20 cellular contexts compared by ENCODE assay signal in genomic region chr4:115720611-115721010, GRCh38.
DNase-seq lines count a peak whose midpoint lies in the region; ATAC-seq and TF ChIP-seq lines count a peak whose summit lies in the region.
"Had no signal": no experiment of that assay in that cellular context is flagged by ENCODE, and none has a peak within 500 bp of the region (broad histone marks: within the 10 kb centered on the region; RNA-seq: fewer than 3 reads in every experiment).

No MANE protein-coding gene starts in this region.

- no peak overlapping the region for H4K12ac ChIP-seq in trophoblast cell (ENCODE audit: low read depth, low read length)

- no peaks in the 10 kb centered on the region for H3K79me1 ChIP-seq in trophoblast cell (ENCODE audit: low read length)

- in situ Hi-C loops in mammary epithelial cell (cut with MboI; ENCODE audit: low sequenced_read_pairs in 2 of 2) = no loop called here

- BruUV-seq in PC-9 (replicated peaks; lab: Mats Ljungman, UMichigan) (no TSS peak), mammary epithelial cell (replicated peaks; lab: Mats Ljungman, UMichigan) (no TSS peak)

- H2AFZ ChIP-seq in PC-9 = no peak overlapping the region
- H2AFZ ChIP-seq in mammary epithelial cell (ENCODE audit: low read depth, low read length) = peak overlapping the region; percentile 38
- H2AFZ ChIP-seq in trophoblast cell (ENCODE audit: insufficient read depth, low read length, poor library complexity) = no peak overlapping the region
- H2AFZ ChIP-seq: GM23248 had no signal

- dilution Hi-C loops in mammary epithelial cell (cut with HindIII; ENCODE audit: low sequenced_read_pairs) = no loop called here

- no peak overlapping the region for H2AK5ac ChIP-seq in trophoblast cell (ENCODE audit: low read length)

- no peaks in the 10 kb centered on the region for H3K36me3 ChIP-seq in PC-9 (ENCODE audit: low read depth)
- no peaks in the 10 kb centered on the region for H3K36me3 ChIP-seq in mammary epithelial cell (ENCODE audit: insufficient read depth, low read length)
- H3K36me3 ChIP-seq in trophoblast cell (ENCODE audit: control insufficient read depth in 1 of 2, insufficient read depth in 2 of 2, low read length in 2 of 2) = no peaks in the 10 kb centered on the region
- no peaks in the 10 kb centered on the region for H3K36me3 ChIP-seq in left ventricle myocardium inferior
- H3K36me3 ChIP-seq in aorta (ENCODE audit: control insufficient read depth in 1 of 2, insufficient read depth in 2 of 2, low read length in 1 of 2) = no peaks in the 10 kb centered on the region
- H3K36me3 ChIP-seq: SJSA1 had no signal

- H3K4me2 ChIP-seq in PC-9 (peak overlapping the region; percentile 10; the same call in 1 of the 2 replicates), mammary epithelial cell (ENCODE audit: insufficient read depth, low read depth, low read length) (peak overlapping the region; percentile 70), trophoblast cell (ENCODE audit: low read length) (no peak overlapping the region)

- no peak overlapping the region for H3K4me3 ChIP-seq in PC-9
- no peak overlapping the region for H3K4me3 ChIP-seq in mammary epithelial cell (replicated peaks in 1 of 3; ENCODE audit: insufficient read depth in 1 of 3, low read depth in 2 of 3, low read length in 3 of 3)
- H3K4me3 ChIP-seq in trophoblast cell (ENCODE audit: low read depth, low read length) = no peak overlapping the region
- no peak overlapping the region for H3K4me3 ChIP-seq in left ventricle myocardium inferior
- no peak overlapping the region for H3K4me3 ChIP-seq in aorta (ENCODE audit: low read length in 2 of 2)
- H3K4me3 ChIP-seq: GM23248, SJSA1 had no signal

- H3K4me1 ChIP-seq in PC-9 (replicated peaks; ENCODE audit: insufficient read depth) (no peaks in the 10 kb centered on the region), mammary epithelial cell (ENCODE audit: insufficient read depth, low read length) (peaks cover 13% of the 10 kb centered on the region), trophoblast cell (ENCODE audit: control insufficient read depth in 1 of 2, insufficient read depth in 2 of 2, low read length in 2 of 2) (no peaks in the 10 kb centered on the region), left ventricle myocardium inferior (no peaks in the 10 kb centered on the region), aorta (ENCODE audit: control insufficient read depth in 1 of 2, insufficient read depth in 2 of 2, low read length in 2 of 2) (no peaks in the 10 kb centered on the region)
- H3K4me1 ChIP-seq: SJSA1 had no signal

- no peak overlapping the region for H2BK120ac ChIP-seq in trophoblast cell (ENCODE audit: insufficient read depth, low read length, poor library complexity)

- CTCF ChIA-PET in PC-9 (lab: Charles Lee) (no interaction called here), mammary epithelial cell (lab: Charles Lee; ENCODE audit: low non-redundant PET) (no interaction called here)

- no peaks in the 10 kb centered on the region for H3K9me2 ChIP-seq in PC-9 (ENCODE audit: insufficient read depth)

- POLR2A ChIA-PET in PC-9 (lab: Charles Lee; ENCODE audit: unreplicated experiment) = no interaction called here

- no peaks in the 10 kb centered on the region for H3F3A ChIP-seq in PC-9 (ENCODE audit: insufficient read depth, low read depth)

- 0% methylated on average over 1 of the region's 1 CpG for WGBS in mammary epithelial cell (ENCODE audit: low coverage, missing lambda C conversion rate)
- WGBS in trophoblast cell (ENCODE audit: extremely low coverage, insufficient coverage, insufficient read length) = no CpG with 5 or more reads among the region's 1 CpG
- WGBS in aorta, 2 donors = 63 to 64% methylated on average over 1 of the region's 1 CpG

- H3K27ac ChIP-seq in PC-9 (no peak overlapping the region), mammary epithelial cell (ENCODE audit: insufficient read depth, low read depth, low read length) (peak overlapping the region; percentile 44), trophoblast cell (ENCODE audit: low read depth, low read length) (no peak overlapping the region), left ventricle myocardium inferior (replicated peaks) (no peak overlapping the region), aorta (ENCODE audit: low read depth in 1 of 2, low read length in 2 of 2) (no peak overlapping the region)
- H3K27ac ChIP-seq: GM23248, HL-60, SJSA1 had no signal

- H3K9ac ChIP-seq in mammary epithelial cell (ENCODE audit: insufficient read depth, low read length) (no peak overlapping the region), trophoblast cell (ENCODE audit: low read length) (no peak overlapping the region)
- H3K9ac ChIP-seq: GM23248 had no signal

- H3K4ac ChIP-seq in trophoblast cell (ENCODE audit: low read depth, low read length) = no peak overlapping the region

- H4K20me1 ChIP-seq in PC-9 (ENCODE audit: insufficient read depth) = no peaks in the 10 kb centered on the region
- H4K20me1 ChIP-seq in mammary epithelial cell (ENCODE audit: insufficient read depth, low read length) = no peaks in the 10 kb centered on the region

- H3K79me2 ChIP-seq in PC-9 (ENCODE audit: low read depth) = no peaks in the 10 kb centered on the region
- no peaks in the 10 kb centered on the region for H3K79me2 ChIP-seq in mammary epithelial cell (ENCODE audit: insufficient read depth, low read length)
- H3K79me2 ChIP-seq in trophoblast cell (ENCODE audit: control insufficient read depth, insufficient read depth, low read length, poor library complexity) = no peaks in the 10 kb centered on the region

- no peak overlapping the region for H3K18ac ChIP-seq in trophoblast cell (ENCODE audit: low read length)

- H3K27me3 ChIP-seq in PC-9 (ENCODE audit: insufficient read depth, low read depth) (no peaks in the 10 kb centered on the region), mammary epithelial cell (ENCODE audit: insufficient read depth, low read length) (no peaks in the 10 kb centered on the region), trophoblast cell (ENCODE audit: insufficient read depth, low read length) (no peaks in the 10 kb centered on the region), left ventricle myocardium inferior (ENCODE audit: low read depth) (no peaks in the 10 kb centered on the region), aorta (ENCODE audit: control insufficient read depth in 1 of 2, insufficient read depth in 2 of 2, low read length in 1 of 2) (no peaks in the 10 kb centered on the region)
- H3K27me3 ChIP-seq: SJSA1 had no signal

- no peak overlapping the region for H3K14ac ChIP-seq in trophoblast cell (ENCODE audit: low read length)

- H4K91ac ChIP-seq in trophoblast cell (ENCODE audit: low read depth, low read length) = no peak overlapping the region

- no peak overlapping the region for H2BK12ac ChIP-seq in trophoblast cell (ENCODE audit: low read length)

- H2BK5ac ChIP-seq in trophoblast cell (ENCODE audit: low read depth, low read length, poor library complexity) = no peak overlapping the region

- TF ChIP-seq CTCF in PC-9 (conservative IDR thresholded peaks at IDR 0.05) (no peak), mammary epithelial cell (conservative IDR thresholded peaks at IDR 0.05 in 1 of 2, IDR thresholded peaks at IDR 0.05 in 1 of 2; ENCODE audit: extremely low read depth in 1 of 2, insufficient read depth in 1 of 2, low read depth in 1 of 2, low read length in 2 of 2) (no peak), left ventricle myocardium inferior (IDR thresholded peaks at IDR 0.05; ENCODE audit: borderline replicate concordance) (no peak)

- H3K9me3 ChIP-seq in PC-9 (ENCODE audit: insufficient read depth, low read depth) (no peaks in the 10 kb centered on the region), mammary epithelial cell (replicated peaks; ENCODE audit: insufficient read depth, low read length) (no peaks in the 10 kb centered on the region), trophoblast cell (ENCODE audit: insufficient read depth, low read depth, low read length) (no peaks in the 10 kb centered on the region), left ventricle myocardium inferior (replicated peaks) (peaks cover under 1% of the 10 kb centered on the region), aorta (ENCODE audit: control insufficient read depth, low read length) (no peaks in the 10 kb centered on the region)
- H3K9me3 ChIP-seq: SJSA1 had no signal

- intact Hi-C loops in PC-9 (cut with micrococcal nuclease; ENCODE audit: unreplicated experiment) (no loop called here), mammary epithelial cell (cut with micrococcal nuclease) (no loop called here), left ventricle myocardium inferior (cut with micrococcal nuclease) (no loop called here), aorta (cut with DNase I) (no loop called here)

- H3K23ac ChIP-seq in trophoblast cell (ENCODE audit: low read length) = no peak overlapping the region

- H4K8ac ChIP-seq in trophoblast cell (ENCODE audit: low read depth, low read length) = no peak overlapping the region

- DNase-seq in HS-5 (ENCODE audit: low read depth) (peak; percentile 13), PC-9 (peak in 1 of 2 experiments; percentile 32), mammary epithelial cell (peak; percentile 82), trophoblast cell (peak; percentile 55 to 94), left ventricle myocardium inferior (no peak), T-helper 9 cell (no peak), aorta (no peak)
- DNase-seq in effector CD8-positive, alpha-beta T cell (lab: John Stamatoyannopoulos, UW) = no peak
- DNase-seq: ACHN, AML-193, GF-D8, GM23248, HCEC 1CT, Kasumi-1, NCI-H1105, NCI-H510A treated with DMSO at 0.1 percent for 48 hours, NCI-H774, SW 1271 had no signal

- no peak for ATAC-seq in aorta (ENCODE audit: low FRiP score)

Comparison
In these comparisons a context has a peak if more than half of its experiments do, and no peak if none do; other contexts are left out.
1. DNase-seq: peak in HS-5 (single experiment), mammary epithelial cell (single experiment) and trophoblast cell (2 of 2); none in left ventricle myocardium inferior (single experiment), T-helper 9 cell (single experiment), aorta (0 of 2) and effector CD8-positive, alpha-beta T cell (single experiment).